1 cellular context compared by ENCODE assay signal in genomic region chr12:64595863-64596793, GRCh38.
TF ChIP-seq lines count a peak whose summit lies in the region.

No MANE protein-coding gene starts in this region.

TF ChIP-seq in K562, 482 proteins besides CTCF, POLR2A, EP300 and RAD21 (continued from another document):
- TF ChIP-seq IRF1 (CRISPR knock-in tag; IDR thresholded peaks at IDR 0.05; ENCODE audit: borderline replicate concordance) = no peak
